ENCODE assay signal across 8 cellular contexts in the genomic region with DNA sequence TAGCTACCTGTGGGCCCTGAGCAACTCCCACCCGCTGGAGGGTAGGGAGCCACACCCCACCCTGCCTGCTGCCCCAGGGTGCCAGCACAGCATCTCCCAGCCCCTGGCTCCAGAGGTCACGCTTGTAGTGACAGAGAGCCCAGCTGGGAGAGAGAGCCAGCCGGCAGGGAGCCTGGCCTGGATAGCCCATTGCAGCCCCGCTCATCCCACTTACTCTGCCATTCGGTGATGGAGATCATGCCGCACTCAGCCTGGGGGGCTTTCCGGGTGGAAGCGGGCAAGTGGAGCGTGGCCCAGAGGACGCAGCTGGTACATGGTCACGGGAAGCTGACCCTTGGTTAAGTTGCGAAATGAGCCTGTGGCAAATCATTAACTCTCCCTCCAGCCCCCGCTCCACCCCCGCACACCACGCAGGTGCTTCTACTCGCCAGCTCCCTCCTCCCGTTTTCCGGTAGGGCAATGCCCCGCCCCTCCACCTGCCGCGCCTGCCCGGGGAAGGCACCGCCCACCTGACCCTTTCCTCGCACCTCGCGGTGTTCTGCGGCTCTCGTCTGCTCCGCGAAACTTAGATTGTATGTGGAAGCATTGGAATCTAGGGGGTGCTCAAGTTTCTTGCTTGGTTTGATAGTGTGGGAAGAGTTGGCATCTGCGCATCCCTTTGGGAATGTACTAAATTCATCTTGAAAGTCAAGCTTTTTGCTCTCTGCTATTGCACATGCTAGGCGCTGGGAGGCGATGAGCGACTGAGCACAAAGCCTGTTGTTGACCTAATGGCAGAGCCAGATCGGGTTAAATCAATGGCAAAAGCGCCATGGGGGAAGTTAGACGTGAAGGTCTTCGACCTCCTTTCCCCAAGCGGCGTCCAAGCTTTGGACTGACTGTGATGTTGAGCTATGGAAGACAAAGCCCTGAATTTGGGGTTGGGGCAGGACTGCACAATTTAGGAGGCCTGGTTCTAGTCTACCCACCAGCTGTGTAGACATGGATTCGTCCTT.
DNase-seq lines count a peak whose midpoint lies in the region; ATAC-seq, FAIRE-seq and TF ChIP-seq lines count a peak whose summit lies in the region.

A gene with protein sequence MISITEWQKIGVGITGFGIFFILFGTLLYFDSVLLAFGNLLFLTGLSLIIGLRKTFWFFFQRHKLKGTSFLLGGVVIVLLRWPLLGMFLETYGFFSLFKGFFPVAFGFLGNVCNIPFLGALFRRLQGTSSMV (minus strand): TSS at position 321 of the 995 bp plus-strand sequence. CDS start 82 bp downstream, at position 239.

- no peaks in the 10 kb centered on the region for H3K36me3 Mint-ChIP-seq in activated naive CD4-positive, alpha-beta T cell treated with anti-CD3 and anti-CD28 coated beads, Interleukin-2, amount 50 U/mL, for 24 hours

- ATAC-seq in HG03135 (IDR thresholded peaks at IDR 0.05; ENCODE audit: unreplicated experiment) = peak; percentile 68
- no peak for ATAC-seq in GM21528 (IDR thresholded peaks at IDR 0.05; ENCODE audit: low FRiP score, unreplicated experiment)

- peaks cover under 1% of the 10 kb centered on the region for H3K27me3 Mint-ChIP-seq in activated naive CD4-positive, alpha-beta T cell treated with anti-CD3 and anti-CD28 coated beads, Interleukin-2, amount 50 U/mL, for 24 hours

- H3K4me3 Mint-ChIP-seq in activated naive CD4-positive, alpha-beta T cell treated with anti-CD3 and anti-CD28 coated beads, Interleukin-2, amount 50 U/mL, for 24 hours = peak within 1 kb of the TSS; percentile 76

- peak; percentile 66 for TF ChIP-seq CTCF in GM12872 (IDR thresholded peaks at IDR 0.05; ENCODE audit: insufficient read depth, low read depth, low read length)

- no peak for FAIRE-seq in urothelium cell line (lab: Jason Lieb, UNC)

- no peaks in the 10 kb centered on the region for H3K9me3 Mint-ChIP-seq in activated naive CD4-positive, alpha-beta T cell treated with anti-CD3 and anti-CD28 coated beads, Interleukin-2, amount 50 U/mL, for 24 hours

- no peak within 1 kb of the TSS for H3K27ac Mint-ChIP-seq in activated naive CD4-positive, alpha-beta T cell treated with anti-CD3 and anti-CD28 coated beads, Interleukin-2, amount 50 U/mL, for 24 hours

- DNase-seq in OCI-M1 (lab: John Stamatoyannopoulos, UW) (peak; percentile 68), globus pallidus (ENCODE audit: low spot score) (peak; percentile 67), non-pigmented ciliary epithelial cell (ENCODE audit: low read depth) (peak; percentile 37), urothelium cell line (ENCODE audit: low spot score) (peak; percentile 64)

- peaks cover 9% of the 10 kb centered on the region for H3K4me1 Mint-ChIP-seq in activated naive CD4-positive, alpha-beta T cell treated with anti-CD3 and anti-CD28 coated beads, Interleukin-2, amount 50 U/mL, for 24 hours
